In genomic region chr4:128957459-128957858, GRCh38 we compare ENCODE assay signal across 15 cellular contexts.
DNase-seq lines count a peak whose midpoint lies in the region; ATAC-seq, FAIRE-seq and TF ChIP-seq lines count a peak whose summit lies in the region.
"Had no signal": no experiment of that assay in that cellular context is flagged by ENCODE, and none has a peak within 500 bp of the region (broad histone marks: within the 10 kb centered on the region; RNA-seq: fewer than 3 reads in every experiment).

No MANE protein-coding gene starts in this region.

- H3K27ac ChIP-seq in HepG2 (ENCODE audit: extremely low read length, insufficient read depth, low read length) (no peak overlapping the region), right lobe of liver (no peak overlapping the region), HL-60 (replicated peaks) (peak overlapping the region; percentile 47)

- TF ChIP-seq RAD21 in HepG2 (CRISPR knock-in tag; IDR thresholded peaks at IDR 0.05) = no peak

- no peak overlapping the region for H3K4me3 Mint-ChIP-seq in naive B cell
- H3K4me3 Mint-ChIP-seq: CD4-positive, alpha-beta T cell; GM23338 had no signal

- no peak overlapping the region for H2AFZ ChIP-seq in HepG2 (ENCODE audit: low read length)
- H2AFZ ChIP-seq: GM23338 had no signal

- no peaks in the 10 kb centered on the region for H3K27me3 Mint-ChIP-seq in naive B cell
- H3K27me3 Mint-ChIP-seq: CD4-positive, alpha-beta T cell had no signal

- no TSS peak for BruUV-seq in HepG2 (replicated peaks; lab: Mats Ljungman, UMichigan)

- H3K27me3 ChIP-seq in HepG2 (ENCODE audit: control insufficient read depth in 1 of 2, insufficient read depth in 2 of 2, low read length in 2 of 2) (no peaks in the 10 kb centered on the region), right lobe of liver (no peaks in the 10 kb centered on the region), HL-60 (ENCODE audit: insufficient read depth, poor library complexity, severe bottlenecking) (no peaks in the 10 kb centered on the region)

- CTCF ChIA-PET in HepG2 (lab: Yijun Ruan, JAX; ENCODE audit: low intra/inter-chr PET ratio, low total read pairs) = no interaction called here

- peaks cover 15 to 25% (median 15%) of the 10 kb centered on the region in 3 donors for H3K4me1 Mint-ChIP-seq in naive B cell
- H3K4me1 Mint-ChIP-seq: GM23338 had no signal

- H3K9me3 ChIP-seq in HepG2 (ENCODE audit: low read length) = no peaks in the 10 kb centered on the region
- no peaks in the 10 kb centered on the region for H3K9me3 ChIP-seq in right lobe of liver
- H3K9me3 ChIP-seq: Caco-2 had no signal

- no peak for DNase-seq in HepG2 (ENCODE audit: low spot score)
- no peak for DNase-seq in right lobe of liver
- no peak for DNase-seq in HL-60 (ENCODE audit: low read depth in 1 of 2, low spot score in 1 of 2)
- no peak for DNase-seq in naive B cell
- no peak for DNase-seq in activated naive CD4-positive, alpha-beta T cell treated with Interleukin-2 at 50 U/mL for 16 hours
- no peak for DNase-seq in mucosa of gallbladder (ENCODE audit: low spot score)
- DNase-seq: 8988T; Caco-2; CD4-positive, alpha-beta T cell; GDM1; HCEC 1CT had no signal

- no peak for ATAC-seq in HepG2
- ATAC-seq in right lobe of liver = no peak
- no peak for ATAC-seq in naive B cell (ENCODE audit: low read depth in 2 of 2)
- no peak for ATAC-seq in HG03378 (IDR thresholded peaks at IDR 0.05; ENCODE audit: unreplicated experiment)
- ATAC-seq: GM23338 had no signal

- no peak for FAIRE-seq in HepG2 (lab: Jason Lieb, UNC)
- FAIRE-seq: D721Med, H54 had no signal

- H3K79me2 ChIP-seq in HepG2 (ENCODE audit: insufficient read depth, low read length) = no peaks in the 10 kb centered on the region

- H3K4me3 ChIP-seq in HepG2 (replicated peaks in 1 of 3; ENCODE audit: insufficient read depth in 1 of 3, low read depth in 2 of 3, low read length in 3 of 3) (no peak overlapping the region), right lobe of liver (no peak overlapping the region), HL-60 (replicated peaks; ENCODE audit: insufficient read depth, low read length) (no peak overlapping the region)
- H3K4me3 ChIP-seq: GM23338 had no signal

- in situ Hi-C loops in HepG2 (cut with HindIII; ENCODE audit: extremely low pct_ligation_motif_present, low pct_unique_long_range_greater_than_20kb) = no loop called here

- TF ChIP-seq POLR2A in HepG2 (IDR thresholded peaks at IDR 0.05; ENCODE audit: insufficient read depth in 1 of 2, low read depth in 2 of 2, low read length in 2 of 2) (no peak), right lobe of liver (IDR thresholded peaks at IDR 0.05) (no peak)

- POLR2A ChIA-PET in HepG2 (lab: Yijun Ruan, JAX) = no interaction called here

- TF ChIP-seq CTCF in HepG2 (CRISPR knock-in tag; IDR thresholded peaks at IDR 0.05) (no peak), right lobe of liver (IDR thresholded peaks at IDR 0.05) (no peak), HL-60 (IDR thresholded peaks at IDR 0.05; ENCODE audit: insufficient read depth, low read length) (no peak)

- H3K27ac Mint-ChIP-seq in naive B cell = peak overlapping the region in 5 of 6 donors; percentile 45 to 95 (median 89)
- H3K27ac Mint-ChIP-seq: CD4-positive, alpha-beta T cell; GM23338 had no signal

- TF ChIP-seq EP300 in HepG2 (IDR thresholded peaks at IDR 0.05; ENCODE audit: low read depth in 2 of 2, low read length in 2 of 2) (no peak), HepG2 (CRISPR knock-in tag; IDR thresholded peaks at IDR 0.05; ENCODE audit: borderline replicate concordance) (no peak)

- H4K20me1 ChIP-seq in HepG2 (ENCODE audit: insufficient read depth, low read length) = no peaks in the 10 kb centered on the region

- H3K36me3 Mint-ChIP-seq in naive B cell = peaks cover 0 to 2% of the 10 kb centered on the region in 2 donors

- H3K4me1 ChIP-seq in HepG2 (ENCODE audit: insufficient read depth, low read length) (peaks cover 24% of the 10 kb centered on the region), right lobe of liver (no peaks in the 10 kb centered on the region)

- H3K4me2 ChIP-seq in HepG2 (ENCODE audit: low read depth, low read length) = no peak overlapping the region
- H3K4me2 ChIP-seq: GM23338 had no signal

- H3K9ac ChIP-seq in HepG2 (ENCODE audit: insufficient read depth, low read depth, low read length) = no peak overlapping the region

- H3K9me3 Mint-ChIP-seq in naive B cell = no peaks in the 10 kb centered on the region
- H3K9me3 Mint-ChIP-seq: CD4-positive, alpha-beta T cell; GM23338 had no signal

- intact Hi-C loops in HepG2 (cut with micrococcal nuclease; ENCODE audit: unreplicated experiment) (loop anchor here (5.0 kb wide), 1 partner anchor 140 kb away; the partner anchor contains the start of gene C4orf33), right lobe of liver (cut with DNase I) (no loop called here)

- H3K36me3 ChIP-seq in HepG2 (replicated peaks in 1 of 2; ENCODE audit: control insufficient read depth in 1 of 2, insufficient read depth in 2 of 2, low read length in 2 of 2) = no peaks in the 10 kb centered on the region
- peaks cover 0 to 2% (median 0%) of the 10 kb centered on the region in 4 donors for H3K36me3 ChIP-seq in right lobe of liver

TF ChIP-seq in HepG2, 621 proteins besides CTCF, POLR2A, EP300 and RAD21:
- TF ChIP-seq ZNF317 (CRISPR knock-in tag; IDR thresholded peaks at IDR 0.05) = peak; percentile 92
- no peak for TF ChIP-seq EHMT2 (IDR thresholded peaks at IDR 0.05; ENCODE audit: borderline replicate concordance, low read depth, low read length)
